9 cellular contexts compared by ENCODE assay signal in genomic region chr16:56269824-56270684, GRCh38.
A peak's percentile ranks its signal among the peaks of the same experiment; 100 is the strongest.
DNase-seq lines count a peak whose midpoint lies in the region; ATAC-seq and TF ChIP-seq lines count a peak whose summit lies in the region.
"Had no signal": no experiment of that assay in that cellular context is flagged by ENCODE, and none has a peak within 500 bp of the region (broad histone marks: within the 10 kb centered on the region; RNA-seq: fewer than 3 reads in every experiment).

No MANE protein-coding gene starts in this region.

- no peaks in the 10 kb centered on the region for H3K4me1 ChIP-seq in neural progenitor cell
- H3K4me1 ChIP-seq in PC-9 (replicated peaks; ENCODE audit: insufficient read depth): no peaks in the 10 kb centered on the region

- H3K27ac ChIP-seq in neural progenitor cell: no peak overlapping the region
- no peak overlapping the region for H3K27ac ChIP-seq in PC-9
- H3K27ac ChIP-seq: RWPE1 had no signal

- ATAC-seq in GM19324 (IDR thresholded peaks at IDR 0.05; ENCODE audit: low FRiP score, unreplicated experiment) (no peak), HG02870 (IDR thresholded peaks at IDR 0.05; ENCODE audit: unreplicated experiment) (no peak)

- H4K20me1 ChIP-seq in neural progenitor cell (ENCODE audit: low read depth) (no peaks in the 10 kb centered on the region), PC-9 (ENCODE audit: insufficient read depth) (no peaks in the 10 kb centered on the region)

- H3K4me3 ChIP-seq in neural progenitor cell: no peak overlapping the region
- H3K4me3 ChIP-seq in PC-9: no peak overlapping the region

- H3K36me3 Mint-ChIP-seq in glutamatergic neuron (ENCODE audit: unreplicated experiment): peaks cover 21% of the 10 kb centered on the region
- H3K36me3 Mint-ChIP-seq in neural progenitor cell: peaks cover 8% of the 10 kb centered on the region

- CTCF ChIA-PET in PC-9 (lab: Charles Lee): no interaction called here

- no peak overlapping the region for H3K4me3 Mint-ChIP-seq in glutamatergic neuron (ENCODE audit: unreplicated experiment)
- no peak overlapping the region for H3K4me3 Mint-ChIP-seq in neural progenitor cell

- DNase-seq in AG20443 (ENCODE audit: low spot score) (peak; percentile 89), OCI-M1 (lab: John Stamatoyannopoulos, UW) (peak; percentile 5), glutamatergic neuron (no peak), neural progenitor cell (ENCODE audit: low spot score) (peak; percentile 20), PC-9 (no peak), NOMO-1 treated with dmso at 0.1 percent for 144 hours (lab: John Stamatoyannopoulos, UW; ENCODE audit: unreplicated experiment) (no peak)

- no TSS peak for BruUV-seq in PC-9 (replicated peaks; lab: Mats Ljungman, UMichigan)

- no peak overlapping the region for H3K9ac ChIP-seq in neural progenitor cell

- H3K4me1 Mint-ChIP-seq in glutamatergic neuron (ENCODE audit: low read depth, unreplicated experiment): peaks cover 28% of the 10 kb centered on the region
- H3K4me1 Mint-ChIP-seq in neural progenitor cell: peaks cover 10% of the 10 kb centered on the region

- peaks cover 4% of the 10 kb centered on the region for H3K9me3 ChIP-seq in neural progenitor cell (ENCODE audit: low read depth)
- H3K9me3 ChIP-seq in PC-9 (ENCODE audit: insufficient read depth, low read depth): no peaks in the 10 kb centered on the region

- no peaks in the 10 kb centered on the region for H3K9me2 ChIP-seq in PC-9 (ENCODE audit: insufficient read depth)

- H3K4me2 ChIP-seq in neural progenitor cell (no peak overlapping the region), PC-9 (no peak overlapping the region)

- H3K9me3 Mint-ChIP-seq in glutamatergic neuron (ENCODE audit: unreplicated experiment): peaks cover 17% of the 10 kb centered on the region
- peaks cover 16% of the 10 kb centered on the region for H3K9me3 Mint-ChIP-seq in neural progenitor cell

- H3K79me2 ChIP-seq in neural progenitor cell (ENCODE audit: low read depth) (no peaks in the 10 kb centered on the region), PC-9 (ENCODE audit: low read depth) (no peaks in the 10 kb centered on the region)

- H3K27me3 ChIP-seq in neural progenitor cell (no peaks in the 10 kb centered on the region), PC-9 (ENCODE audit: insufficient read depth, low read depth) (no peaks in the 10 kb centered on the region)

- H3K27ac Mint-ChIP-seq in glutamatergic neuron (ENCODE audit: unreplicated experiment) (peak overlapping the region; percentile 87), neural progenitor cell (peak overlapping the region; percentile 38)

- H3F3A ChIP-seq in neural progenitor cell (ENCODE audit: low read depth): no peaks in the 10 kb centered on the region
- no peaks in the 10 kb centered on the region; the same call in 1 of the 2 replicates for H3F3A ChIP-seq in PC-9 (ENCODE audit: insufficient read depth, low read depth)

- no peaks in the 10 kb centered on the region for H3K36me3 ChIP-seq in neural progenitor cell
- no peaks in the 10 kb centered on the region for H3K36me3 ChIP-seq in PC-9 (ENCODE audit: low read depth)

- intact Hi-C loops in PC-9 (cut with micrococcal nuclease; ENCODE audit: unreplicated experiment): no loop called here

- H2AFZ ChIP-seq in neural progenitor cell (replicated peaks): no peak overlapping the region
- no peak overlapping the region for H2AFZ ChIP-seq in PC-9

- TF ChIP-seq CTCF in glutamatergic neuron (IDR thresholded peaks at IDR 0.05; ENCODE audit: partially characterized antibody, unreplicated experiment) (no peak), neural progenitor cell (IDR thresholded peaks at IDR 0.05) (no peak), PC-9 (conservative IDR thresholded peaks at IDR 0.05) (no peak)

- H3K27me3 Mint-ChIP-seq in glutamatergic neuron (ENCODE audit: unreplicated experiment) (peaks cover 11% of the 10 kb centered on the region), neural progenitor cell (ENCODE audit: insufficient read depth, low read depth) (peaks cover 4% of the 10 kb centered on the region)

- POLR2A ChIA-PET in PC-9 (lab: Charles Lee; ENCODE audit: unreplicated experiment): no interaction called here

Comparison
In these comparisons a context has a peak if more than half of its experiments do, and no peak if none do; other contexts are left out.
1. DNase-seq: peak in AG20443 (single experiment), OCI-M1 (single experiment) and neural progenitor cell (single experiment); none in glutamatergic neuron (single experiment), PC-9 (0 of 2) and NOMO-1 treated with dmso at 0.1 percent for 144 hours (single experiment).